Comparison of ENCODE assay signal across 7 cellular contexts in the genomic region with DNA sequence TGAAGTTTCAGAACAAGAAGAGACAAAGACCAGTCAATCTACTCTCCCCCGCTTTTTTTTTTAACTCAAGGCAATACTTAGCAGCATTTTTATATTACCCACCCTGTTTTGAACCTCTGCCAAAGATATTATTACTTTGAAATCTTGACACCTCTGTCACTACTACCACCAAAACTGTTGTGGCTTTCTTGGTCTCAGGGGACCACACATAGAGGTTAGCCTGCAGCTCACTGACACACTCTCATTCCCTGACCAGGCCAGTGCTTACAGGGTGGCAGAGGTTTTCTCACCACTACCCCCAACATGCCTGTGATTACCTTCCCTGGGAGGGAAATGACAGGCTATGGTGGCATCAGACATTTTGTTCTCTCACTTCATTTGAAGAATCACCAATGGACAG.
DNase-seq lines count a peak whose midpoint lies in the region; ATAC-seq and TF ChIP-seq lines count a peak whose summit lies in the region.

No MANE protein-coding gene starts in this region.

- ATAC-seq in GM18907 (IDR thresholded peaks at IDR 0.05; ENCODE audit: unreplicated experiment) (peak; percentile 98), GM21619 (IDR thresholded peaks at IDR 0.05; ENCODE audit: unreplicated experiment) (peak; percentile 98), HG03280 (IDR thresholded peaks at IDR 0.05; ENCODE audit: unreplicated experiment) (peak; percentile 73), natural killer cell (peak; percentile 77 to 93 (median 89))

- peaks cover 28 to 37% of the 10 kb centered on the region in 2 donors for H3K4me1 Mint-ChIP-seq in natural killer cell

- H3K27me3 Mint-ChIP-seq in natural killer cell (ENCODE audit: low read depth in 2 of 2), result no peaks in the 10 kb centered on the region

- TF ChIP-seq CTCF in natural killer cell (IDR thresholded peaks at IDR 0.05), result no peak

- intact Hi-C loops in natural killer cell (cut with micrococcal nuclease), result loop anchor here (5.0 to 10.0 kb wide), 3 partner anchors 141 to 398 kb away; partner anchors contain the start of genes RBPJ and TBC1D19

- no peaks in the 10 kb centered on the region for H3K36me3 Mint-ChIP-seq in natural killer cell

- no peaks in the 10 kb centered on the region for H3K9me3 Mint-ChIP-seq in natural killer cell

- peak overlapping the region; percentile 28 for H3K4me3 Mint-ChIP-seq in natural killer cell

- DNase-seq in natural killer cell (peak; percentile 29), GF-D8 (lab: John Stamatoyannopoulos, UW) (no peak), NCI-H2196 (lab: John Stamatoyannopoulos, UW; ENCODE audit: unreplicated experiment) (no peak), foreskin melanocyte (no peak)

- H3K27ac Mint-ChIP-seq in natural killer cell, result peak overlapping the region; percentile 15 to 81
